In the genomic region with DNA sequence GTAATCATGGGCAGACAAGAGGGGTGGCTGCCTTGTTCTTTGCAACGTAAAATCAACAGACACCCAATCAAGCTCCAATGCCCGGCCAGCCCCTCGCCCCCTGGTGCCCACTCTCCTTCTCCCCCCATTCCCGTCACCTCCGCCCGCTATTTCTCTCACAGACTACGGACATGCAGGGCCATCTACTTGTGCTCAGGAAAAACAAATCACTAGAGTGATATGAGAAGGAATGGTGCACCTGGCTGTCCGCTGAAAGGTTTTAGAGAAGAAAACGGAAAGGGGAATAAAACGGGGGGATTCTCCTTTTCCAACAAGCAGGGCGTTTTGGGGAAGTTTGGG, we compare ENCODE assay signal across 9 cellular contexts. TPM values are rescaled to one million over a fixed set of nuclear protein-coding genes. Genes with fewer than 3 reads are reported as not detected.
DNase-seq lines count a peak whose midpoint lies in the region; ATAC-seq and TF ChIP-seq lines count a peak whose summit lies in the region.
"Had no signal": no experiment of that assay in that cellular context is flagged by ENCODE, and none has a peak within 500 bp of the region (broad histone marks: within the 10 kb centered on the region; RNA-seq: fewer than 3 reads in every experiment).

No MANE protein-coding gene starts in this region.

- H3K4me1 ChIP-seq in BLaER1 treated with 17β-estradiol and CSF1 and Interleukin-3, amounts not matched to agents 10 nM and 100 nM, result peaks cover 23 to 32% (median 27%) of the 10 kb centered on the region in 10 experiments
- H3K4me1 ChIP-seq in MM.1S (ENCODE audit: low read length), result peaks cover 4% of the 10 kb centered on the region; the same call in 1 of the 2 replicates

- peak overlapping the region; percentile 68 to 82 (median 72) for H3K4me3 ChIP-seq in BLaER1 treated with 17β-estradiol and CSF1 and Interleukin-3, amounts not matched to agents 10 nM and 100 nM
- H3K4me3 ChIP-seq in MM.1S (ENCODE audit: low read length), result peak overlapping the region; percentile 88

- H3K9me2 ChIP-seq in MM.1S (replicated peaks; ENCODE audit: insufficient read depth, low read length), result no peaks in the 10 kb centered on the region

- peak overlapping the region; percentile 89 for H3K4me3 Mint-ChIP-seq in dendritic cell treated with granulocyte-macrophage colony-stimulating factor and Interleukin-4, amounts not matched to agents 40 ng/mL and 50 ng/mL, for 4 days
- H3K4me3 Mint-ChIP-seq in natural killer cell, result peak overlapping the region; percentile 91

- peak overlapping the region; percentile 99 for H2AFZ ChIP-seq in MM.1S (ENCODE audit: low read length)

- no peaks in the 10 kb centered on the region for H3K79me2 ChIP-seq in MM.1S (ENCODE audit: low read length)

- peaks cover 7% of the 10 kb centered on the region for H3F3A ChIP-seq in MM.1S (ENCODE audit: insufficient read depth, low read length)

- TF ChIP-seq CTCF in MM.1S (IDR thresholded peaks at IDR 0.05; ENCODE audit: low read length) (no peak), natural killer cell (IDR thresholded peaks at IDR 0.05) (no peak)

- peaks cover 17% of the 10 kb centered on the region for H3K4me1 Mint-ChIP-seq in dendritic cell treated with granulocyte-macrophage colony-stimulating factor and Interleukin-4, amounts not matched to agents 40 ng/mL and 50 ng/mL, for 4 days (ENCODE audit: low read depth)
- peaks cover 8 to 20% of the 10 kb centered on the region in 2 donors for H3K4me1 Mint-ChIP-seq in natural killer cell

- no peak overlapping the region for H3K27ac ChIP-seq in BLaER1 treated with 17β-estradiol and CSF1 and Interleukin-3, amounts not matched to agents 10 nM and 100 nM
- H3K27ac ChIP-seq in MM.1S (ENCODE audit: low read length), result no peak overlapping the region

- ATAC-seq in natural killer cell, result no peak
- no peak for ATAC-seq in GM19035 (IDR thresholded peaks at IDR 0.05; ENCODE audit: unreplicated experiment)
- no peak for ATAC-seq in GM21515 (IDR thresholded peaks at IDR 0.05; ENCODE audit: unreplicated experiment)
- ATAC-seq in HG03025 (IDR thresholded peaks at IDR 0.05; ENCODE audit: low FRiP score, unreplicated experiment), result no peak

- peaks cover 90% of the 10 kb centered on the region for H3K27me3 Mint-ChIP-seq in dendritic cell treated with granulocyte-macrophage colony-stimulating factor and Interleukin-4, amounts not matched to agents 40 ng/mL and 50 ng/mL, for 4 days
- peaks cover 52 to 68% of the 10 kb centered on the region in 2 donors for H3K27me3 Mint-ChIP-seq in natural killer cell (ENCODE audit: low read depth in 2 of 2)

- no peak for DNase-seq in MM.1S
- DNase-seq in natural killer cell, result no peak
- DNase-seq in RPMI8226, result no peak

- H3K9me3 Mint-ChIP-seq in dendritic cell treated with granulocyte-macrophage colony-stimulating factor and Interleukin-4, amounts not matched to agents 40 ng/mL and 50 ng/mL, for 4 days, result no peaks in the 10 kb centered on the region
- no peaks in the 10 kb centered on the region for H3K9me3 Mint-ChIP-seq in natural killer cell

- H3K9me3 ChIP-seq in BLaER1 treated with 17β-estradiol and CSF1 and Interleukin-3, amounts not matched to agents 10 nM and 100 nM (replicated peaks in 1 of 11), result no peaks in the 10 kb centered on the region
- H3K9me3 ChIP-seq in MM.1S (replicated peaks; ENCODE audit: insufficient read depth, low read length), result no peaks in the 10 kb centered on the region

- H3K27ac Mint-ChIP-seq in dendritic cell treated with granulocyte-macrophage colony-stimulating factor and Interleukin-4, amounts not matched to agents 40 ng/mL and 50 ng/mL, for 4 days, result no peak overlapping the region
- no peak overlapping the region for H3K27ac Mint-ChIP-seq in natural killer cell

- H3K4me2 ChIP-seq in BLaER1 treated with 17β-estradiol and CSF1 and Interleukin-3, amounts not matched to agents 10 nM and 100 nM, result peak overlapping the region; percentile 93 to 100 (median 98)
- H3K4me2 ChIP-seq in MM.1S (ENCODE audit: low read depth, low read length), result peak overlapping the region; percentile 91

- H4K20me1 ChIP-seq in BLaER1 treated with 17β-estradiol and CSF1 and Interleukin-3, amounts not matched to agents 10 nM and 100 nM, result peaks cover 0 to 41% (median 21%) of the 10 kb centered on the region in 11 experiments; a peak in 14 of 22 replicates
- no peaks in the 10 kb centered on the region for H4K20me1 ChIP-seq in MM.1S (ENCODE audit: insufficient read depth, low read length)

- intact Hi-C loops in dendritic cell treated with granulocyte-macrophage colony-stimulating factor and Interleukin-4, amounts not matched to agents 40 ng/mL and 50 ng/mL, for 4 days (cut with micrococcal nuclease), result no loop called here
- intact Hi-C loops in natural killer cell (cut with micrococcal nuclease), result no loop called here

- H3K27me3 ChIP-seq in BLaER1 treated with 17β-estradiol and CSF1 and Interleukin-3, amounts not matched to agents 10 nM and 100 nM, result peaks cover 55 to 75% (median 64%) of the 10 kb centered on the region in 11 experiments
- H3K27me3 ChIP-seq in MM.1S (replicated peaks; ENCODE audit: insufficient read depth, low read length), result peaks cover 33% of the 10 kb centered on the region

- peaks cover 7% of the 10 kb centered on the region for H3K36me3 Mint-ChIP-seq in dendritic cell treated with granulocyte-macrophage colony-stimulating factor and Interleukin-4, amounts not matched to agents 40 ng/mL and 50 ng/mL, for 4 days (ENCODE audit: low read depth)
- H3K36me3 Mint-ChIP-seq in natural killer cell, result no peaks in the 10 kb centered on the region

- peak overlapping the region in 9 of 11 experiments; percentile 58 to 75 (median 69); a peak in 15 of 22 replicates for H3K9ac ChIP-seq in BLaER1 treated with 17β-estradiol and CSF1 and Interleukin-3, amounts not matched to agents 10 nM and 100 nM
- no peak overlapping the region; the same call in 1 of the 2 replicates for H3K9ac ChIP-seq in MM.1S (ENCODE audit: low read length)

- no peaks in the 10 kb centered on the region for H3K36me3 ChIP-seq in BLaER1 treated with 17β-estradiol and CSF1 and Interleukin-3, amounts not matched to agents 10 nM and 100 nM
- no peaks in the 10 kb centered on the region for H3K36me3 ChIP-seq in MM.1S (replicated peaks; ENCODE audit: insufficient read depth, low read length)

RNA-seq across cellular contexts. Expression of gene GRM8, which starts 0.4 kb away (rescaled TPM):
- not detected for total RNA-seq in natural killer cell
- total RNA-seq: activated CD8-positive, alpha-beta memory T cell treated with anti-CD3 and anti-CD28 coated beads for 36 hours had no signal
